17 cellular contexts compared by ENCODE assay signal in the genomic region with DNA sequence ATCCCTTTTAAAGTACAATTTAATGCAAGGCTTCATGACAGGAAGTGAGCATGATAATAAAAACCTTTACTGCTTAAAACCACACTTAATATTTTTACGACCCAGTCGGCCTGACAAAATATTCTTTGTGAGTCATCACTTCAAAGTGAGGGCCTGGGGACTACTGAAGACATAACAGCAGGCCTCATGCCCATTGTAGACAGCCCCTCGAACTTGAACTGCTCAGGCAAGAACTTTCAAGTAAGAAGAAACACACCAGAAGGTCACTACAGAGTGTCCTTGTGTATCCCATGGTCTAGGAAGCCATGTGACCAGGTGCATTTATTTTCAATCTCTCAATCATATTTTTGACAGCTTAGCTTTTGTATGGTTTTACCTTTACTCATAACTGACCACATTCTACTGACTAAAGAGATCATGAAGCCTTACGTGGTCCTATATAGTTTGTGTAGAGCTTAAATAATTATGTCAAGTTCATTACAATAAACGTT.
A peak's percentile ranks its signal among the peaks of the same experiment; 100 is the strongest.
DNase-seq lines count a peak whose midpoint lies in the region; ATAC-seq and TF ChIP-seq lines count a peak whose summit lies in the region.
"Had no signal": no experiment of that assay in that cellular context is flagged by ENCODE, and none has a peak within 500 bp of the region (broad histone marks: within the 10 kb centered on the region; RNA-seq: fewer than 3 reads in every experiment).

No MANE protein-coding gene starts in this region.

- peaks cover 10% of the 10 kb centered on the region for H3K9me3 Mint-ChIP-seq in mesothelial cell of epicardium

- no peaks in the 10 kb centered on the region for H3K27me3 ChIP-seq in transverse colon
- H3K27me3 ChIP-seq: esophagus squamous epithelium, neural progenitor cell, stomach had no signal

- TF ChIP-seq POLR2A in transverse colon (IDR thresholded peaks at IDR 0.05): no peak

- ATAC-seq in HG03039 (IDR thresholded peaks at IDR 0.05; ENCODE audit: unreplicated experiment) (no peak), GM18867 (IDR thresholded peaks at IDR 0.05; ENCODE audit: unreplicated experiment) (no peak)

- intact Hi-C loops in transverse colon (cut with DNase I; ENCODE audit: low total_unique reads): no loop called here

- 44 to 80% methylated on average over 2 to 5 of the region's 5 CpGs for WGBS in transverse colon (ENCODE audit: low coverage in 1 of 2), 2 donors

- no peak for TF ChIP-seq EP300 in transverse colon (IDR thresholded peaks at IDR 0.05; ENCODE audit: low read depth)

- no peaks in the 10 kb centered on the region for H3K36me3 ChIP-seq in transverse colon
- H3K36me3 ChIP-seq: esophagus squamous epithelium, neural progenitor cell, stomach had no signal

- in situ Hi-C loops in transverse colon (cut with MboI; ENCODE audit: low pct_ligation_motif_present in 1 of 4, low pct_unique_long_range_greater_than_20kb in 1 of 4, low sequenced_read_pairs in 3 of 4): no loop called here

- no peak overlapping the region for H3K27ac ChIP-seq in transverse colon
- H3K27ac ChIP-seq: esophagus squamous epithelium, neural progenitor cell, stomach had no signal

- H3K9me3 ChIP-seq in transverse colon: no peaks in the 10 kb centered on the region
- H3K9me3 ChIP-seq: esophagus squamous epithelium, stomach had no signal

- H3K4me3 ChIP-seq in transverse colon: no peak overlapping the region
- H3K4me3 ChIP-seq: esophagus squamous epithelium, lung, neural progenitor cell, stomach had no signal

- no peak overlapping the region for H3K4me3 Mint-ChIP-seq in mesothelial cell of epicardium
- H3K4me3 Mint-ChIP-seq: activated naive CD8-positive, alpha-beta T cell; neural progenitor cell had no signal

- peaks cover 45% of the 10 kb centered on the region for H3K4me1 Mint-ChIP-seq in mesothelial cell of epicardium

- peak overlapping the region; percentile 68 for H3K27ac Mint-ChIP-seq in mesothelial cell of epicardium
- H3K27ac Mint-ChIP-seq: activated naive CD8-positive, alpha-beta T cell; neural progenitor cell had no signal

- no peaks in the 10 kb centered on the region for H3K27me3 Mint-ChIP-seq in mesothelial cell of epicardium (ENCODE audit: low read depth)
- H3K27me3 Mint-ChIP-seq: activated naive CD8-positive, alpha-beta T cell had no signal

- H3K36me3 Mint-ChIP-seq in mesothelial cell of epicardium: peaks cover 4% of the 10 kb centered on the region
- H3K36me3 Mint-ChIP-seq: activated naive CD8-positive, alpha-beta T cell; CD14-positive monocyte; neural progenitor cell had no signal

- no peaks in the 10 kb centered on the region for H3K4me1 ChIP-seq in transverse colon

- peak; percentile 35 for DNase-seq in DMS79 treated with DMSO at 0.1 percent for 48 hours (lab: John Stamatoyannopoulos, UW)
- peak; percentile 75 for DNase-seq in HT1080 (ENCODE audit: low read depth)
- peak; percentile 33 for DNase-seq in T1000 (lab: John Stamatoyannopoulos, UW)
- DNase-seq in mesothelial cell of epicardium (ENCODE audit: low spot score in 2 of 2, unreplicated experiment in 2 of 2): no peak
- no peak for DNase-seq in transverse colon
- DNase-seq: activated CD8-positive, alpha-beta memory T cell treated with anti-CD3 and anti-CD28 coated beads, Interleukin-2, amount 50 U/mL, for 48 hours; esophagus squamous epithelium; NCI-H1436 treated with DMSO at 0.1 percent for 48 hours; NCI-H748 treated with DMSO at 0.1 percent for 48 hours; SHP77 treated with DMSO at 0.1 percent for 48 hours; stomach had no signal

- TF ChIP-seq CTCF in mesothelial cell of epicardium (IDR thresholded peaks at IDR 0.05; ENCODE audit: unreplicated experiment): no peak
- no peak for TF ChIP-seq CTCF in transverse colon (IDR thresholded peaks at IDR 0.05)

Comparison
In these comparisons a context has a peak if more than half of its experiments do, and no peak if none do; other contexts are left out.
1. DNase-seq: peak in DMS79 treated with DMSO at 0.1 percent for 48 hours (single experiment), HT1080 (single experiment) and T1000 (single experiment); none in mesothelial cell of epicardium (0 of 2) and transverse colon (single experiment).